In genomic region chrX:40647307-40648197, GRCh38 we compare ENCODE assay signal across 8 cellular contexts. TPM values are rescaled to one million over a fixed set of nuclear protein-coding genes. Genes with fewer than 3 reads are reported as not detected.
DNase-seq lines count a peak whose midpoint lies in the region; ATAC-seq and TF ChIP-seq lines count a peak whose summit lies in the region.

A gene with protein sequence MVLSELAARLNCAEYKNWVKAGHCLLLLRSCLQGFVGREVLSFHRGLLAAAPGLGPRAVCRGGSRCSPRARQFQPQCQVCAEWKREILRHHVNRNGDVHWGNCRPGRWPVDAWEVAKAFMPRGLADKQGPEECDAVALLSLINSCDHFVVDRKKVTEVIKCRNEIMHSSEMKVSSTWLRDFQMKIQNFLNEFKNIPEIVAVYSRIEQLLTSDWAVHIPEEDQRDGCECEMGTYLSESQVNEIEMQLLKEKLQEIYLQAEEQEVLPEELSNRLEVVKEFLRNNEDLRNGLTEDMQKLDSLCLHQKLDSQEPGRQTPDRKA (minus strand): TSS chrX:40647561. CDS start chrX:40647520, 41 bp downstream.

- peak within 1 kb of the TSS; percentile 94 for H3K4me3 Mint-ChIP-seq in activated T-cell treated with anti-CD3 and anti-CD28 coated beads, Interleukin-2, amount 50 U/mL, for 24 hours

- H3K36me3 Mint-ChIP-seq in activated T-cell treated with anti-CD3 and anti-CD28 coated beads, Interleukin-2, amount 50 U/mL, for 24 hours (ENCODE audit: low read depth): peaks cover 38% of the 10 kb centered on the region

- peak within 1 kb of the TSS; percentile 95 for H3K27ac Mint-ChIP-seq in activated T-cell treated with anti-CD3 and anti-CD28 coated beads, Interleukin-2, amount 50 U/mL, for 24 hours

- peak within 1 kb of the TSS; percentile 82 to 85 for H3K27ac ChIP-seq in esophagus (ENCODE audit: low read depth in 2 of 2, low read length in 1 of 2)
- H3K27ac ChIP-seq in muscle layer of duodenum (ENCODE audit: low read length): peak within 1 kb of the TSS; percentile 93

- 1 to 3% methylated on average over 66 of the region's 66 CpGs for WGBS in esophagus, 2 donors

- H3K27me3 ChIP-seq in esophagus (ENCODE audit: control insufficient read depth in 1 of 2, insufficient read depth in 2 of 2, low read length in 2 of 2): no peaks in the 10 kb centered on the region
- H3K27me3 ChIP-seq in muscle layer of duodenum (ENCODE audit: low read depth, low read length): no peaks in the 10 kb centered on the region

- H3K27me3 Mint-ChIP-seq in activated T-cell treated with anti-CD3 and anti-CD28 coated beads, Interleukin-2, amount 50 U/mL, for 24 hours: no peaks in the 10 kb centered on the region

- H3K9me3 Mint-ChIP-seq in activated T-cell treated with anti-CD3 and anti-CD28 coated beads, Interleukin-2, amount 50 U/mL, for 24 hours: no peaks in the 10 kb centered on the region

- ATAC-seq in GM21723 (IDR thresholded peaks at IDR 0.05; ENCODE audit: unreplicated experiment): peak; percentile 78

- no peaks in the 10 kb centered on the region for H3K9me3 ChIP-seq in esophagus (ENCODE audit: control insufficient read depth in 2 of 2, insufficient read depth in 1 of 2, low read depth in 1 of 2, low read length in 1 of 2)
- no peaks in the 10 kb centered on the region for H3K9me3 ChIP-seq in muscle layer of duodenum (ENCODE audit: control insufficient read depth in 1 of 2, low read length in 2 of 2)

- H3K4me1 Mint-ChIP-seq in activated T-cell treated with anti-CD3 and anti-CD28 coated beads, Interleukin-2, amount 50 U/mL, for 24 hours (ENCODE audit: low read depth): peaks cover 42% of the 10 kb centered on the region

- DNase-seq in DMS79 (lab: John Stamatoyannopoulos, UW) (peak; percentile 39), KG1 (lab: John Stamatoyannopoulos, UW) (peak; percentile 47)
- DNase-seq in activated T-cell treated with anti-CD3 and anti-CD28 coated beads, Interleukin-2, amount 50 U/mL, for 24 hours: peak; percentile 99
- peak; percentile 81 to 94 for DNase-seq in stimulated activated CD8-positive, alpha-beta memory T cell treated with anti-CD3 and anti-CD28 coated beads, Interleukin-7, amount 100 ng/mL, for 4 hours (ENCODE audit: low read depth in 2 of 2)

- H3K4me3 ChIP-seq in esophagus (ENCODE audit: low read depth in 1 of 2, low read length in 2 of 2): peak within 1 kb of the TSS; percentile 78 to 87
- H3K4me3 ChIP-seq in muscle layer of duodenum (ENCODE audit: low read depth in 1 of 2, low read length in 2 of 2): peak within 1 kb of the TSS; percentile 75 to 80

- H3K4me1 ChIP-seq in esophagus (ENCODE audit: control insufficient read depth in 2 of 2, insufficient read depth in 2 of 2, low read length in 1 of 2) (no peaks in the 10 kb centered on the region), muscle layer of duodenum (ENCODE audit: control insufficient read depth in 1 of 2, insufficient read depth in 2 of 2, low read length in 2 of 2) (peaks cover 0 to 17% of the 10 kb centered on the region in 2 donors)

- H3K36me3 ChIP-seq in esophagus (ENCODE audit: control insufficient read depth in 2 of 2, insufficient read depth in 2 of 2, low read length in 1 of 2): no peaks in the 10 kb centered on the region
- H3K36me3 ChIP-seq in muscle layer of duodenum (ENCODE audit: control insufficient read depth in 1 of 2, insufficient read depth in 2 of 2, low read length in 2 of 2): peaks cover 0 to 4% of the 10 kb centered on the region in 2 donors

TF ChIP-seq in PFSK-1, 5 proteins besides CTCF, POLR2A, EP300 and RAD21:
- peak; percentile 28 for TF ChIP-seq FOXP2 (optimal IDR thresholded peaks at IDR 0.05; ENCODE audit: borderline replicate concordance, extremely low read depth, extremely low read length, insufficient read depth)
- TF ChIP-seq SIN3A (IDR thresholded peaks at IDR 0.05; ENCODE audit: borderline replicate concordance, insufficient read depth, low read length): no peak

RNA-seq across cellular contexts. Expression of the gene that starts here (rescaled TPM):
- polyA plus RNA-seq in PFSK-1 (2012; ENCODE audit: insufficient read length, low read depth): 4.4 TPM
- 1 to 10 TPM; 4.0 to 4.6 TPM for polyA plus RNA-seq in esophagus

Comparison
In these comparisons a context has a peak if more than half of its experiments do, and no peak if none do; other contexts are left out.
1. Peak in every context shown above with its lines: DNase-seq, ATAC-seq, H3K4me3 ChIP-seq and H3K27ac ChIP-seq.
2. DNase-seq: peak in every context shown above with its lines; median percentile 99 in activated T-cell treated with anti-CD3 and anti-CD28 coated beads, Interleukin-2, amount 50 U/mL, for 24 hours; 88 in stimulated activated CD8-positive, alpha-beta memory T cell treated with anti-CD3 and anti-CD28 coated beads, Interleukin-7, amount 100 ng/mL, for 4 hours; 47 in KG1; 39 in DMS79.